In genomic region chr10:56905051-56905450, GRCh38 we compare ENCODE assay signal across 8 cellular contexts.
"Had no signal": no experiment of that assay in that cellular context is flagged by ENCODE, and none has a peak within 500 bp of the region (broad histone marks: within the 10 kb centered on the region; RNA-seq: fewer than 3 reads in every experiment).

No MANE protein-coding gene starts in this region.

- DNase-seq: GDM1, GF-D8 had no signal

- ATAC-seq: GM12878 had no signal

- FAIRE-seq: G401.6, GM12878, GM12891, GM12892, GM18507, GM19239 had no signal

- H3K4me3 ChIP-seq: GM12878 had no signal
